1 cellular context compared by ENCODE assay signal in the genomic region with DNA sequence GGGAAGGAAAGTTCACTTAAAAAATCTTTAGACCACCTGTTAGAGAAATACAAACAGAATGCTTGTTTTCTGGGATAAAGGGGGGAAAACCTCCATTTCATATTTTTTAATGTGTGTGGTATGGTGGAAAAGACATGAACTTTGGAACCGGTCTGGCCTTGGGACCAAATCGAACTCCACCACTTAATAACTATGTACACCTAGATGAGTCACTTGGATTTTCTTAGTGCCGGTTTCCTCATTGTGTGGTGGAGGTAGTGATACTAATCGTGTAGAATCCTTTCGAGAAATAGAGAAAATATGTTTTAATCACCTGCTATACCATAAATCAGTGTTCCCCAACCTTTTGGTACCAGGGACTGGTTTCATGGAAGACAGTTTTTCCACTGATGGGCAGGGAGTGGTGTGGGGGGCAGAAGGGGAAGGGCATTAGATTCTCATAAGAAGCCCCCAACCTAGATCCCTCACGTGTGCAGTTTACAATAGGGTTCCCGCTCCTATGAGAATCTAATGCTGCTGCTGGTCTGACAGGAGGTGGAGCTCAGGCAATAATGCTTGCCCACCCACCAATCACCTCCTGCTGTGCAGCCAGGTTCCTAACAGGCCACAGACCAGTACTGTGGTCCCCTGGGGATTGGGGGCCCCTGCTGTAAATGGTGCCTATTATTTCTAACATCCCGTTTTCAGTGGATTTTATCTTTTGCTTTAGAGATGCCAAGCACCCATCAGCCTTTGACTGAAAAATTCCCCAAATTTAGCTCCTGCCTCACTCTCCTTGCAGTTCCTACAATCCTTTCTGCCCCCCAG.
TF ChIP-seq lines count a peak whose summit lies in the region.

No MANE protein-coding gene starts in this region.

TF ChIP-seq in HepG2, 621 proteins besides CTCF, POLR2A, EP300 and RAD21 (continued from another document and continues in another):
- TF ChIP-seq DBP (CRISPR knock-in tag; IDR thresholded peaks at IDR 0.05; ENCODE audit: not compliant biosample characterization) (no peak), AHR (CRISPR knock-in tag; IDR thresholded peaks at IDR 0.05) (no peak), ARID5B (CRISPR knock-in tag; IDR thresholded peaks at IDR 0.05) (peak; percentile 73), ZNF710 (CRISPR knock-in tag; IDR thresholded peaks at IDR 0.05; ENCODE audit: borderline replicate concordance) (no peak), HMG20A (CRISPR knock-in tag; IDR thresholded peaks at IDR 0.05; ENCODE audit: borderline replicate concordance) (peak; percentile 71; the same call in 1 of the 2 replicates), ZMYM3 (CRISPR knock-in tag; IDR thresholded peaks at IDR 0.05) (no peak), ZNF567 (CRISPR knock-in tag; IDR thresholded peaks at IDR 0.05; ENCODE audit: borderline replicate concordance) (no peak), MAZ (IDR thresholded peaks at IDR 0.05; ENCODE audit: borderline replicate concordance, low read depth, low read length) (no peak), MAZ (CRISPR knock-in tag; IDR thresholded peaks at IDR 0.05; ENCODE audit: low read depth) (no peak), ZNF557 (CRISPR knock-in tag; IDR thresholded peaks at IDR 0.05) (no peak), ZNF564 (CRISPR knock-in tag; IDR thresholded peaks at IDR 0.05) (no peak), TFDP2 (CRISPR knock-in tag; IDR thresholded peaks at IDR 0.05) (no peak), PAF1 (CRISPR knock-in tag; IDR thresholded peaks at IDR 0.05) (no peak), SIX1 (CRISPR knock-in tag; IDR thresholded peaks at IDR 0.05; ENCODE audit: borderline replicate concordance) (no peak), ZNF337 (CRISPR knock-in tag; IDR thresholded peaks at IDR 0.05; ENCODE audit: borderline replicate concordance, low read depth) (no peak), ZSCAN30 (CRISPR knock-in tag; IDR thresholded peaks at IDR 0.05) (no peak), IKZF4 (CRISPR knock-in tag; IDR thresholded peaks at IDR 0.05; ENCODE audit: borderline replicate concordance, low read depth, not compliant biosample characterization) (no peak), ZNF3 (CRISPR knock-in tag; IDR thresholded peaks at IDR 0.05) (no peak), GABPB1 (CRISPR knock-in tag; IDR thresholded peaks at IDR 0.05) (no peak), MAFF (IDR thresholded peaks at IDR 0.05; ENCODE audit: low read depth, low read length) (no peak), ZNF407 (CRISPR knock-in tag; IDR thresholded peaks at IDR 0.05; ENCODE audit: not compliant biosample characterization) (no peak), KDM2A (CRISPR knock-in tag; IDR thresholded peaks at IDR 0.05; ENCODE audit: borderline replicate concordance, low read depth) (no peak), MLLT10 (CRISPR knock-in tag; IDR thresholded peaks at IDR 0.05) (no peak), SP4 (CRISPR knock-in tag; IDR thresholded peaks at IDR 0.05) (no peak), GRHL1 (CRISPR knock-in tag; conservative IDR thresholded peaks at IDR 0.05) (no peak), GTF3A (CRISPR knock-in tag; conservative IDR thresholded peaks at IDR 0.05) (no peak), ZNF776 (CRISPR knock-in tag; IDR thresholded peaks at IDR 0.05) (no peak)
- TF ChIP-seq, protein P1, sequence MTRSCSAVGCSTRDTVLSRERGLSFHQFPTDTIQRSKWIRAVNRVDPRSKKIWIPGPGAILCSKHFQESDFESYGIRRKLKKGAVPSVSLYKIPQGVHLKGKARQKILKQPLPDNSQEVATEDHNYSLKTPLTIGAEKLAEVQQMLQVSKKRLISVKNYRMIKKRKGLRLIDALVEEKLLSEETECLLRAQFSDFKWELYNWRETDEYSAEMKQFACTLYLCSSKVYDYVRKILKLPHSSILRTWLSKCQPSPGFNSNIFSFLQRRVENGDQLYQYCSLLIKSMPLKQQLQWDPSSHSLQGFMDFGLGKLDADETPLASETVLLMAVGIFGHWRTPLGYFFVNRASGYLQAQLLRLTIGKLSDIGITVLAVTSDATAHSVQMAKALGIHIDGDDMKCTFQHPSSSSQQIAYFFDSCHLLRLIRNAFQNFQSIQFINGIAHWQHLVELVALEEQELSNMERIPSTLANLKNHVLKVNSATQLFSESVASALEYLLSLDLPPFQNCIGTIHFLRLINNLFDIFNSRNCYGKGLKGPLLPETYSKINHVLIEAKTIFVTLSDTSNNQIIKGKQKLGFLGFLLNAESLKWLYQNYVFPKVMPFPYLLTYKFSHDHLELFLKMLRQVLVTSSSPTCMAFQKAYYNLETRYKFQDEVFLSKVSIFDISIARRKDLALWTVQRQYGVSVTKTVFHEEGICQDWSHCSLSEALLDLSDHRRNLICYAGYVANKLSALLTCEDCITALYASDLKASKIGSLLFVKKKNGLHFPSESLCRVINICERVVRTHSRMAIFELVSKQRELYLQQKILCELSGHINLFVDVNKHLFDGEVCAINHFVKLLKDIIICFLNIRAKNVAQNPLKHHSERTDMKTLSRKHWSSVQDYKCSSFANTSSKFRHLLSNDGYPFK (CRISPR knock-in tag; IDR thresholded peaks at IDR 0.05; ENCODE audit: borderline replicate concordance) = no peak
- TF ChIP-seq, protein P2, sequence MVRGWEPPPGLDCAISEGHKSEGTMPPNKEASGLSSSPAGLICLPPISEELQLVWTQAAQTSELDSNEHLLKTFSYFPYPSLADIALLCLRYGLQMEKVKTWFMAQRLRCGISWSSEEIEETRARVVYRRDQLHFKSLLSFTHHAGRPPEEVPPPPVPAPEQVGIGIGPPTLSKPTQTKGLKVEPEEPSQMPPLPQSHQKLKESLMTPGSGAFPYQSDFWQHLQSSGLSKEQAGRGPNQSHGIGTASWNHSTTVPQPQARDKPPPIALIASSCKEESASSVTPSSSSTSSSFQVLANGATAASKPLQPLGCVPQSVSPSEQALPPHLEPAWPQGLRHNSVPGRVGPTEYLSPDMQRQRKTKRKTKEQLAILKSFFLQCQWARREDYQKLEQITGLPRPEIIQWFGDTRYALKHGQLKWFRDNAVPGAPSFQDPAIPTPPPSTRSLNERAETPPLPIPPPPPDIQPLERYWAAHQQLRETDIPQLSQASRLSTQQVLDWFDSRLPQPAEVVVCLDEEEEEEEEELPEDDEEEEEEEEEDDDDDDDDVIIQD (CRISPR knock-in tag; IDR thresholded peaks at IDR 0.05; ENCODE audit: low read depth) = peak; percentile 76; the same call in 1 of the 2 replicates
